In the genomic region with DNA sequence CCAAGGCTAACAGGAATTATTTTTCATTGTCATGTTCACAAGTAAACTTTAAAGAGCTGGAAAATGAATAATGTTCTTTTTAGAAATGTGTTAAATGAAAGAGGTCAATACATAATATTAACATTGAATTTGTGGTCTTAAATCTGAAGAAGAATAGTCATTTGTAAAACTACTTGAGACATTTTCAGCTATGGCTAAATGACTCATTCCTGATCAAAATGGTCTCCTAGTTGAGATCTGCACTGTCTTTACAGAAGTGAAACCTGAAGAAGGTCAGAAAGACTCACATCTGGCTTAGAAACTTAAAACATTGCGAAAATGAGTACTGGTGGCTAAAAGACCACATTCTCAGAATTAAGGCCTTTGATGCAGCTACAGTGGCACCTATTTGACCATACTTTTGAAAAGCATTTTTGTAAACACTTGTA, we compare ENCODE assay signal across 8 cellular contexts. TPM values are rescaled to one million over a fixed set of nuclear protein-coding genes. Genes with fewer than 3 reads are reported as not detected.
A peak's percentile ranks its signal among the peaks of the same experiment; 100 is the strongest.
DNase-seq lines count a peak whose midpoint lies in the region; ATAC-seq and TF ChIP-seq lines count a peak whose summit lies in the region.

No MANE protein-coding gene starts in this region.

- H4K20me1 ChIP-seq in DOHH2 (ENCODE audit: control insufficient read depth, insufficient read depth, low read depth, low read length) = no peaks in the 10 kb centered on the region

- DNase-seq in dermis blood vessel endothelial cell (peak; percentile 29), SJCRH30 (no peak), DMS153 (lab: John Stamatoyannopoulos, UW) (no peak), DMS79 (lab: John Stamatoyannopoulos, UW) (no peak)
- no peak for DNase-seq in activated CD4-positive, CD25-positive, alpha-beta regulatory T cell (lab: John Stamatoyannopoulos, UW)

- H3K9me3 ChIP-seq in DOHH2 (ENCODE audit: control insufficient read depth, insufficient read depth, low read length) (no peaks in the 10 kb centered on the region), SJCRH30 (replicated peaks) (no peaks in the 10 kb centered on the region)

- peak overlapping the region; percentile 69 for H3K4me3 ChIP-seq in DOHH2 (ENCODE audit: low read length)
- H3K4me3 ChIP-seq in SJCRH30 = no peak overlapping the region

- H3K4me2 ChIP-seq in DOHH2 (ENCODE audit: low read length) = peak overlapping the region; percentile 80

- H3K4me1 ChIP-seq in DOHH2 (ENCODE audit: control insufficient read depth, low read length) = peaks cover 73% of the 10 kb centered on the region
- H3K4me1 ChIP-seq in SJCRH30 = no peaks in the 10 kb centered on the region

- H3K27me3 ChIP-seq in DOHH2 (ENCODE audit: control insufficient read depth, low read length) = no peaks in the 10 kb centered on the region
- no peaks in the 10 kb centered on the region for H3K27me3 ChIP-seq in SJCRH30

- H3K36me3 ChIP-seq in DOHH2 (ENCODE audit: control insufficient read depth, low read length) (peaks cover 90% of the 10 kb centered on the region), SJCRH30 (no peaks in the 10 kb centered on the region)

- peaks cover 84% of the 10 kb centered on the region for H3K79me2 ChIP-seq in DOHH2 (ENCODE audit: control insufficient read depth, low read length)

- peak overlapping the region; percentile 85 for H3K27ac ChIP-seq in DOHH2 (ENCODE audit: low read depth, low read length)
- no peak overlapping the region for H3K27ac ChIP-seq in SJCRH30

- peaks cover 28% of the 10 kb centered on the region for H3F3A ChIP-seq in DOHH2 (ENCODE audit: control insufficient read depth, insufficient read depth)

- ATAC-seq in GM21360 (IDR thresholded peaks at IDR 0.05; ENCODE audit: unreplicated experiment) = peak; percentile 90
- peak; percentile 90 for ATAC-seq in HG03520 (IDR thresholded peaks at IDR 0.05; ENCODE audit: unreplicated experiment)

- no peaks in the 10 kb centered on the region for H3K9me2 ChIP-seq in DOHH2 (replicated peaks; ENCODE audit: control insufficient read depth, low read length)

- no peak for TF ChIP-seq CTCF in DOHH2 (IDR thresholded peaks at IDR 0.05; ENCODE audit: low read depth, low read length, poor library complexity, severe bottlenecking)

RNA-seq across cellular contexts. Expression of a gene that starts 5.9 kb away (rescaled TPM):
- total RNA-seq in dermis blood vessel endothelial cell = 4.1 and 6.6 TPM in 2 replicates
- not detected in 2 replicates for total RNA-seq in SJCRH30 (2014; rRNA removed; shearing (Covaris generic))
